In genomic region chr6:77979204-77979603, GRCh38 we compare ENCODE assay signal across 34 cellular contexts.
"Had no signal": no experiment of that assay in that cellular context is flagged by ENCODE, and none has a peak within 500 bp of the region (broad histone marks: within the 10 kb centered on the region; RNA-seq: fewer than 3 reads in every experiment).

No MANE protein-coding gene starts in this region.

- DNase-seq: activated effector memory CD4-positive, alpha-beta T cell treated with anti-CD3 and anti-CD28 coated beads, Interleukin-2, amount 50 U/mL, for 16 hours; activated effector memory CD4-positive, alpha-beta T cell treated with Interleukin-2 at 50 U/mL for 16 hours; activated gamma-delta T cell; activated gamma-delta T cell treated with Interleukin-2 at 50 U/mL for 16 hours; activated naive CD4-positive, alpha-beta T cell; activated naive CD4-positive, alpha-beta T cell treated with anti-CD3 and anti-CD28 coated beads for 36 hours; activated naive CD4-positive, alpha-beta T cell treated with anti-CD3 and anti-CD28 coated beads, Interleukin-2, amount 10 ng/mL, durations not matched to agents 7 days and 5 days; activated naive CD4-positive, alpha-beta T cell treated with anti-CD3 and anti-CD28 coated beads, Interleukin-2, amount 50 U/mL, for 16 hours; activated naive CD4-positive, alpha-beta T cell treated with Interleukin-2 at 50 U/mL for 16 hours; activated naive CD8-positive, alpha-beta T cell treated with anti-CD3 and anti-CD28 coated beads for 36 hours; activated naive CD8-positive, alpha-beta T cell treated with anti-CD3 and anti-CD28 coated beads, Interleukin-2, amount 10 ng/mL, durations not matched to agents 7 days and 5 days; activated naive CD8-positive, alpha-beta T cell treated with anti-CD3 and anti-CD28 coated beads, Interleukin-2, amount 50 U/mL, for 24 hours; activated T-cell treated with anti-CD3 and anti-CD28 coated beads, Interleukin-2, amount 50 U/mL, for 1 hour; activated T-cell treated with anti-CD3 and anti-CD28 coated beads, Interleukin-2, amount 50 U/mL, for 24 hours; activated T-cell treated with anti-CD3 and anti-CD28 coated beads, Interleukin-2, amount 50 U/mL, for 4 hours; activated T-cell treated with anti-CD3 and anti-CD28 coated beads, Interleukin-2, amount 50 U/mL, for 48 hours; activated T-cell treated with anti-CD3 and anti-CD28 coated beads, Interleukin-2, amount 50 U/mL, for 72 hours; adrenal gland; amniotic stem cell; amygdala; anterior cingulate cortex; aorta; body of pancreas; brain microvascular endothelial cell; caudate nucleus; central memory CD4-positive, alpha-beta T cell; cerebellar nuclear complex had no signal

- H3K27ac ChIP-seq: adrenal gland, ascending aorta, body of pancreas, brain microvascular endothelial cell, breast epithelium, cardiac muscle cell had no signal

- H3K27me3 ChIP-seq: adrenal gland, ascending aorta, body of pancreas, brain microvascular endothelial cell, breast epithelium, cardiac muscle cell had no signal

- H3K4me1 ChIP-seq: adrenal gland, ascending aorta, body of pancreas, breast epithelium had no signal

- ATAC-seq: activated naive CD4-positive, alpha-beta T cell treated with anti-CD3 and anti-CD28 coated beads, Interleukin-2, amount 50 U/mL, for 72 hours; activated naive CD8-positive, alpha-beta T cell treated with anti-CD3 and anti-CD28 coated beads, Interleukin-2, amount 50 U/mL, for 24 hours; activated T-cell treated with anti-CD3 and anti-CD28 coated beads, Interleukin-2, amount 50 U/mL, for 4 hours; activated T-cell treated with anti-CD3 and anti-CD28 coated beads, Interleukin-2, amount 50 U/mL, for 72 hours; activated T-helper 17 cell treated with anti-CD3 and anti-CD28 coated beads, Interleukin-2, amount 50 U/mL, for 72 hours; body of pancreas had no signal

- H3K36me3 ChIP-seq: adrenal gland, ascending aorta, brain microvascular endothelial cell, breast epithelium, cardiac muscle cell had no signal

- H3K4me3 ChIP-seq: adrenal gland, ascending aorta, body of pancreas, breast epithelium, cardiac muscle cell had no signal

- H3K9me3 ChIP-seq: adrenal gland, body of pancreas had no signal

- FAIRE-seq: astrocyte, bronchial epithelial cell had no signal
